Comparison of ENCODE assay signal across 28 cellular contexts in the genomic region with DNA sequence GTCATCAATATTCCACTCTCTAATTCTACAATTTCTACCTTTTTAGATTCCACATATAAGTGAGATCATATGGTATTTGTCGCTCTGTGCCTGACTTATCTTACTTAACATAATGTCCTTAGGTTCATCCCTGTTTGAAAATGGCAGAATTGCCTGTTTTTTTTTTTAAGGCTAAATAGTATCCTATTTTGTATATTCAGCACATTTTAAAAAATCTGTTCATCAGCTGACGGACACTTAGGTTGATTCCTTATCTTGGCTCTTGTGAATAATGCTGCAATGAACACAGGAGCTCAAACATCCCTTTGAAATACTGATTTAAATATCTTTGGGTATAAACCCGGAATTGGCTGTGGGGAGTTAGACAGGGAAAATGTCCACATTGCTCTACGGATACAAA.
"Had no signal": no experiment of that assay in that cellular context is flagged by ENCODE, and none has a peak within 500 bp of the region (broad histone marks: within the 10 kb centered on the region; RNA-seq: fewer than 3 reads in every experiment).

No MANE protein-coding gene starts in this region.

- ATAC-seq: effector memory CD8-positive, alpha-beta T cell; esophagus mucosa; gastrocnemius medialis; heart right ventricle; left cardiac atrium; left lung; left ventricle myocardium superior; lower lobe of right lung; mucosa of descending colon had no signal

- H3K4me1 ChIP-seq: esophagus squamous epithelium, gastrocnemius medialis, lower lobe of right lung had no signal

- H3K36me3 Mint-ChIP-seq: mesothelial cell of epicardium, naive B cell had no signal

- FAIRE-seq: colon, endometrium, islet of Langerhans, keratinocyte had no signal

- H3K9me3 ChIP-seq: esophagus squamous epithelium, gastrocnemius medialis, left lung, lower lobe of right lung, mucosa of descending colon had no signal

- H3K27me3 ChIP-seq: esophagus squamous epithelium, gastrocnemius medialis, heart right ventricle had no signal

- H3K4me1 Mint-ChIP-seq: endodermal cell, mesothelial cell of epicardium, naive B cell had no signal

- H3K27ac Mint-ChIP-seq: dendritic cell treated with granulocyte-macrophage colony-stimulating factor and Interleukin-4, amounts not matched to agents 40 ng/mL and 50 ng/mL, for 4 days; effector memory CD8-positive, alpha-beta T cell; endodermal cell; mesothelial cell of epicardium; naive B cell had no signal

- H3K36me3 ChIP-seq: esophagus squamous epithelium, gastrocnemius medialis, heart right ventricle, left lung, lower lobe of right lung had no signal

- H3K27ac ChIP-seq: epithelial cell of prostate, esophagus squamous epithelium, gastrocnemius medialis, heart right ventricle, left lung, lower lobe of right lung had no signal

- DNase-seq: cortex of kidney; effector CD8-positive, alpha-beta T cell; effector memory CD8-positive, alpha-beta T cell; endodermal cell; erythroblast; esophagus squamous epithelium; foreskin fibroblast; foreskin melanocyte; gastrocnemius medialis; glutamatergic neuron; head of caudate nucleus; heart right ventricle; hippocampal formation; left cardiac atrium; left lung; left ventricle myocardium superior; lower lobe of right lung; mesenchymal stem cell; mucosa of descending colon; naive B cell had no signal

- H3K4me3 Mint-ChIP-seq: dendritic cell treated with granulocyte-macrophage colony-stimulating factor and Interleukin-4, amounts not matched to agents 40 ng/mL and 50 ng/mL, for 4 days; effector memory CD8-positive, alpha-beta T cell; endodermal cell; mesothelial cell of epicardium; naive B cell had no signal

- H3K4me3 ChIP-seq: esophagus squamous epithelium, gastrocnemius medialis, heart right ventricle, left lung, lower lobe of right lung, mucosa of descending colon had no signal

- H3K9me3 Mint-ChIP-seq: dendritic cell treated with granulocyte-macrophage colony-stimulating factor and Interleukin-4, amounts not matched to agents 40 ng/mL and 50 ng/mL, for 4 days; effector memory CD8-positive, alpha-beta T cell; endodermal cell; mesothelial cell of epicardium had no signal
